ENCODE assay signal across 9 cellular contexts in genomic region chr10:71756441-71757191, GRCh38. TPM values are rescaled to one million over a fixed set of nuclear protein-coding genes. Genes with fewer than 3 reads are reported as not detected.
DNase-seq lines count a peak whose midpoint lies in the region; TF ChIP-seq lines count a peak whose summit lies in the region.
"Had no signal": no experiment of that assay in that cellular context is flagged by ENCODE, and none has a peak within 500 bp of the region (broad histone marks: within the 10 kb centered on the region; RNA-seq: fewer than 3 reads in every experiment).

No MANE protein-coding gene starts in this region.

- H3K9me3 ChIP-seq in OCI-LY3 (ENCODE audit: insufficient read depth, low read length), result no peaks in the 10 kb centered on the region
- no peaks in the 10 kb centered on the region for H3K9me3 ChIP-seq in Karpas-422 (ENCODE audit: low read length)
- H3K9me3 ChIP-seq in SJCRH30 (replicated peaks), result no peaks in the 10 kb centered on the region

- H3K27ac ChIP-seq in OCI-LY3 (ENCODE audit: low read length), result no peak overlapping the region
- peak overlapping the region in 19 of 21 experiments; percentile 2 to 96 (median 68) for H3K27ac ChIP-seq in skin epidermis
- no peak overlapping the region for H3K27ac ChIP-seq in Karpas-422 (ENCODE audit: low read length)
- no peak overlapping the region for H3K27ac ChIP-seq in SJCRH30

- H3K36me3 ChIP-seq in OCI-LY3 (replicated peaks; ENCODE audit: low read depth, low read length), result no peaks in the 10 kb centered on the region
- H3K36me3 ChIP-seq in Karpas-422 (ENCODE audit: insufficient read depth, low read length), result no peaks in the 10 kb centered on the region
- no peaks in the 10 kb centered on the region for H3K36me3 ChIP-seq in SJCRH30

- TF ChIP-seq CTCF in OCI-LY3 (IDR thresholded peaks at IDR 0.05; ENCODE audit: low read depth, low read length), result no peak

- H3K9ac ChIP-seq in OCI-LY3 (ENCODE audit: low read length) (no peak overlapping the region), Karpas-422 (ENCODE audit: low read length) (no peak overlapping the region)

- DNase-seq in EH (ENCODE audit: low read depth) (peak; percentile 52), epidermal melanocyte (ENCODE audit: insufficient read length, low spot score) (peak; percentile 42), Karpas-422 (no peak), SJCRH30 (no peak), NCI-H2081 (lab: John Stamatoyannopoulos, UW) (no peak)
- no peak for DNase-seq in activated effector memory CD4-positive, alpha-beta T cell treated with anti-CD3 and anti-CD28 coated beads, Interleukin-2, amount 50 U/mL, for 16 hours
- DNase-seq: NCI-H187 had no signal

- no peaks in the 10 kb centered on the region for H3K9me2 ChIP-seq in Karpas-422 (replicated peaks; ENCODE audit: insufficient read depth, low read length)

- H2AFZ ChIP-seq in OCI-LY3 (ENCODE audit: low read depth, low read length), result no peak overlapping the region
- no peak overlapping the region for H2AFZ ChIP-seq in Karpas-422 (ENCODE audit: low read length)

- H3K4me3 ChIP-seq in OCI-LY3 (ENCODE audit: low read length) (no peak overlapping the region), skin epidermis (no peak overlapping the region), Karpas-422 (ENCODE audit: low read length) (no peak overlapping the region), SJCRH30 (no peak overlapping the region)

- H3K79me2 ChIP-seq in OCI-LY3 (ENCODE audit: low read length), result no peaks in the 10 kb centered on the region
- no peaks in the 10 kb centered on the region for H3K79me2 ChIP-seq in Karpas-422 (ENCODE audit: low read length)

- H3K4me2 ChIP-seq in OCI-LY3 (ENCODE audit: low read length), result peak overlapping the region; percentile 18; the same call in 1 of the 2 replicates
- H3K4me2 ChIP-seq in Karpas-422 (ENCODE audit: low read depth, low read length, poor library complexity, severe bottlenecking), result no peak overlapping the region

- H4K20me1 ChIP-seq in OCI-LY3 (ENCODE audit: insufficient read depth, low read length) (no peaks in the 10 kb centered on the region), Karpas-422 (ENCODE audit: insufficient read depth, low read depth, low read length) (peaks cover 6% of the 10 kb centered on the region; the same call in 1 of the 2 replicates)

- H3K27me3 ChIP-seq in OCI-LY3 (ENCODE audit: low read depth, low read length) (peaks cover 18% of the 10 kb centered on the region), Karpas-422 (ENCODE audit: low read length) (no peaks in the 10 kb centered on the region), SJCRH30 (no peaks in the 10 kb centered on the region)

- H3K4me1 ChIP-seq in OCI-LY3 (ENCODE audit: low read length), result no peaks in the 10 kb centered on the region
- H3K4me1 ChIP-seq in Karpas-422 (ENCODE audit: low read length), result peaks cover 22% of the 10 kb centered on the region
- no peaks in the 10 kb centered on the region; the same call in 1 of the 2 replicates for H3K4me1 ChIP-seq in SJCRH30

RNA-seq across cellular contexts. Expression of gene VSIR, which starts 16.7 kb away (rescaled TPM):
- total RNA-seq in Karpas-422 (2014; rRNA removed; shearing (Covaris generic); ENCODE audit: low replicate concordance), result 0.07 and 1.8 TPM in 2 replicates
- total RNA-seq in SJCRH30 (2014; rRNA removed; shearing (Covaris generic)), result 2.6 and 3.4 TPM in 2 replicates

RNA-seq across cellular contexts. Expression of gene C10orf105, which starts 37.0 kb away (rescaled TPM):
- total RNA-seq in Karpas-422 (2014; rRNA removed; shearing (Covaris generic); ENCODE audit: low replicate concordance), result not detected in 2 replicates
- not detected in 2 replicates for total RNA-seq in SJCRH30 (2014; rRNA removed; shearing (Covaris generic))

Comparison
In these comparisons a context has a peak if more than half of its experiments do, and no peak if none do; other contexts are left out.
1. DNase-seq: peak in EH (single experiment) and epidermal melanocyte (single experiment); none in activated effector memory CD4-positive, alpha-beta T cell treated with anti-CD3 and anti-CD28 coated beads, Interleukin-2, amount 50 U/mL, for 16 hours (single experiment), Karpas-422 (single experiment), SJCRH30 (0 of 2) and NCI-H2081 (0 of 2).
2. H3K27ac ChIP-seq: peak in skin epidermis (19 of 21); none in OCI-LY3 (single experiment), Karpas-422 (single experiment) and SJCRH30 (single experiment).